In genomic region chr4:103098746-103099421, GRCh38 we compare ENCODE assay signal across 8 cellular contexts. TPM values are rescaled to one million over a fixed set of nuclear protein-coding genes. Genes with fewer than 3 reads are reported as not detected.
DNase-seq lines count a peak whose midpoint lies in the region; ATAC-seq and TF ChIP-seq lines count a peak whose summit lies in the region.

No MANE protein-coding gene starts in this region.

- no peaks in the 10 kb centered on the region for H3K27me3 Mint-ChIP-seq in natural killer cell (ENCODE audit: low read depth in 2 of 2)

- H3K9me3 ChIP-seq in OCI-LY7 (ENCODE audit: low read length): no peaks in the 10 kb centered on the region
- no peaks in the 10 kb centered on the region for H3K9me3 ChIP-seq in esophagus muscularis mucosa
- H3K9me3 ChIP-seq in MG63: no peaks in the 10 kb centered on the region

- H3K27me3 ChIP-seq in esophagus muscularis mucosa (no peaks in the 10 kb centered on the region), MG63 (no peaks in the 10 kb centered on the region)

- no peak for TF ChIP-seq EP300 in esophagus muscularis mucosa (IDR thresholded peaks at IDR 0.05)

- no peaks in the 10 kb centered on the region for H3K36me3 Mint-ChIP-seq in natural killer cell

- peak overlapping the region; percentile 88 for H3K4me2 ChIP-seq in OCI-LY7 (ENCODE audit: low read length)

- CTCF ChIA-PET in OCI-LY7 (lab: Charles Lee; ENCODE audit: unreplicated experiment): no interaction called here

- TF ChIP-seq POLR2A in esophagus muscularis mucosa (IDR thresholded peaks at IDR 0.05; ENCODE audit: low read depth): no peak

- DNase-seq in AG09309 (ENCODE audit: low read depth) (no peak), OCI-LY7 (ENCODE audit: low spot score) (no peak), esophagus muscularis mucosa (ENCODE audit: extremely low spot score) (no peak), natural killer cell (no peak), MG63 (no peak), NCI-H2081 treated with DMSO at 0.1 percent for 48 hours (lab: John Stamatoyannopoulos, UW) (no peak), germinal center (ENCODE audit: low spot score) (no peak)

- no TSS peak for BruUV-seq in OCI-LY7 (replicated peaks; lab: Mats Ljungman, UMichigan)

- no peaks in the 10 kb centered on the region for H3K9me2 ChIP-seq in OCI-LY7 (ENCODE audit: insufficient read depth, low read length)

- ATAC-seq in natural killer cell (no peak), GM18873 (IDR thresholded peaks at IDR 0.05; ENCODE audit: low FRiP score, unreplicated experiment) (no peak)

- H3K4me1 ChIP-seq in OCI-LY7 (ENCODE audit: insufficient read depth, low read length, poor library complexity, severe bottlenecking) (peaks cover 8% of the 10 kb centered on the region), esophagus muscularis mucosa (peaks cover 11 to 42% (median 35%) of the 10 kb centered on the region in 4 donors)

- H3K27ac ChIP-seq in OCI-LY7 (ENCODE audit: low read depth, low read length, poor library complexity, severe bottlenecking) (no peak overlapping the region), esophagus muscularis mucosa (replicated peaks in 1 of 4) (peak overlapping the region; percentile 72 to 80 (median 76))

- no peaks in the 10 kb centered on the region for H3K79me2 ChIP-seq in OCI-LY7 (ENCODE audit: insufficient read depth, low read depth, low read length)

- intact Hi-C loops in OCI-LY7 (cut with micrococcal nuclease; ENCODE audit: unreplicated experiment): loop anchor here (5.0 kb wide), 3 partner anchors 272 to 752 kb away; partner anchors contain the start of genes NFKB1, SLC39A8 and UBE2D3
- intact Hi-C loops in esophagus muscularis mucosa (cut with DNase I): loop anchor here (2.0 to 10.0 kb wide), 5 partner anchors 80 to 754 kb away; partner anchors contain the start of genes SLC39A8 and SLC9B1
- intact Hi-C loops in natural killer cell (cut with micrococcal nuclease): loop anchor here (1.0 to 10.0 kb wide), 4 partner anchors 52 to 754 kb away; partner anchors contain the start of gene SLC39A8

- no peaks in the 10 kb centered on the region for H4K20me1 ChIP-seq in OCI-LY7 (ENCODE audit: insufficient read depth, low read length)

- peak overlapping the region; percentile 95 for H2AFZ ChIP-seq in OCI-LY7 (ENCODE audit: low read length)

- peaks cover 19 to 26% of the 10 kb centered on the region in 2 donors for H3K4me1 Mint-ChIP-seq in natural killer cell

- TF ChIP-seq CTCF in AG09309 (IDR thresholded peaks at IDR 0.05; ENCODE audit: control insufficient read depth, insufficient read depth, low read depth, low read length, missing control alignments) (no peak), OCI-LY7 (conservative IDR thresholded peaks at IDR 0.05; ENCODE audit: low read length) (no peak), esophagus muscularis mucosa (IDR thresholded peaks at IDR 0.05) (no peak), natural killer cell (IDR thresholded peaks at IDR 0.05) (no peak)

- no peaks in the 10 kb centered on the region for H3K9me3 Mint-ChIP-seq in natural killer cell

- no peaks in the 10 kb centered on the region for H3K36me3 ChIP-seq in OCI-LY7 (ENCODE audit: insufficient read depth, low read length)
- H3K36me3 ChIP-seq in esophagus muscularis mucosa: peaks cover 0 to 3% (median 0%) of the 10 kb centered on the region in 4 donors
- no peaks in the 10 kb centered on the region for H3K36me3 ChIP-seq in MG63

- POLR2A ChIA-PET in OCI-LY7 (lab: Charles Lee): interaction anchor here (1.1 to 1.9 kb wide), 5 partner anchors 10 to 22 kb away, joined by 3 to 6 read pairs (median 4); partner anchors contain the start of gene SLC9B2

- 8% methylated on average over 4 of the region's 4 CpGs for WGBS in esophagus muscularis mucosa

- H3K4me3 ChIP-seq in AG09309 (ENCODE audit: control insufficient read depth, low read depth, low read length) (peak overlapping the region; percentile 43), OCI-LY7 (ENCODE audit: low read depth, low read length, poor library complexity, severe bottlenecking) (peak overlapping the region; percentile 69), esophagus muscularis mucosa (peak overlapping the region; percentile 51 to 61 (median 56)), MG63 (no peak overlapping the region; the same call in 1 of the 2 replicates)

- peak overlapping the region; percentile 90 for H3K27ac Mint-ChIP-seq in natural killer cell

- H3K4me3 Mint-ChIP-seq in natural killer cell: peak overlapping the region; percentile 99

RNA-seq across cellular contexts. Expression of gene BDH2, which starts 0.8 kb away (rescaled TPM):
- 28.2 and 35.2 TPM in 2 replicates for total RNA-seq in OCI-LY7 (2014; rRNA removed; shearing (Covaris generic))
- total RNA-seq in OCI-LY7 (2022): 25.2 and 26.3 TPM in 2 replicates
- 10 to 100 TPM; 31.6 to 59.4 (median 47.1) TPM for total RNA-seq in esophagus muscularis mucosa
- total RNA-seq in natural killer cell: 10 to 100 TPM; 12.1 to 16.6 (median 15.9) TPM
- total RNA-seq in MG63 (2014; rRNA removed; shearing (Covaris generic); ENCODE audit: low replicate concordance): 3.3 and 4.0 TPM in 2 replicates

RNA-seq across cellular contexts. Expression of gene SLC9B2, which starts 22.3 kb away (rescaled TPM):
- total RNA-seq in OCI-LY7 (2014; rRNA removed; shearing (Covaris generic)): 23.5 and 26.5 TPM in 2 replicates
- total RNA-seq in OCI-LY7 (2022): 36.5 and 38.5 TPM in 2 replicates
- total RNA-seq in esophagus muscularis mucosa: 10 to 100 TPM; 12.9 to 34.0 (median 19.0) TPM
- 10 to 100 TPM; 13.5 to 22.4 (median 17.9) TPM for total RNA-seq in natural killer cell
- total RNA-seq in MG63 (2014; rRNA removed; shearing (Covaris generic); ENCODE audit: low replicate concordance): 13.6 and 14.3 TPM in 2 replicates
